ENCODE assay signal across 30 cellular contexts in the genomic region with DNA sequence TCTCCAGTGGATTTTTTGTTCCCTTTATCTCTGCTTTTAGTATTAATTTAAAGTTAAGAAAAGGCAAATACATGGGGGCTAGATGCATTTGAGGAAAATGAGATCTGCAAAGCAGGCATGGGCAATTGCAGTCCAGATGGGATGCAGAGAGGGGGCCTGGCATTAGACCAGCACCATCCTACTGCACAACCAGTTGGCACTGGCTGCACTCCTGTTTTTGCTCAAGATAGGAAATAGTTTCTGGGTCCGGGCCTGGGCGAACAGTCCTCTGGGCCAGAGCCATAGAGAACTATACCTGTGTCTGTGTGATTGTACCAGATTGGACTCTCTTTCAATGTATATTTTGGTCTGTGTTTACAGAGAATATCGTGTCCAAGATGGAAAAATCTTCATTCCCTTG.
"Had no signal": no experiment of that assay in that cellular context is flagged by ENCODE, and none has a peak within 500 bp of the region (broad histone marks: within the 10 kb centered on the region; RNA-seq: fewer than 3 reads in every experiment).

No MANE protein-coding gene starts in this region.

- H3K4me3 ChIP-seq: adrenal gland, body of pancreas, esophagus muscularis mucosa, gastrocnemius medialis, heart left ventricle had no signal

- H3K4me1 ChIP-seq: adrenal gland, body of pancreas, esophagus muscularis mucosa, foreskin keratinocyte, gastrocnemius medialis, heart left ventricle had no signal

- H3K9me3 ChIP-seq: adrenal gland, body of pancreas, esophagus muscularis mucosa, gastrocnemius medialis, heart left ventricle had no signal

- H3K36me3 ChIP-seq: adrenal gland, gastrocnemius medialis had no signal

- H3K27me3 ChIP-seq: adrenal gland, body of pancreas, esophagus muscularis mucosa, foreskin keratinocyte, gastrocnemius medialis, heart left ventricle had no signal

- DNase-seq: activated B cell treated with CpG ODN at 0.5 μM for 24 hours; activated CD4-positive, alpha-beta T cell treated with anti-CD3 and anti-CD28 coated beads for 48 hours; activated CD4-positive, alpha-beta T cell treated with anti-CD3 and anti-CD28 coated beads, Interleukin-2, amount 50 U/mL, for 1 hour; activated CD4-positive, alpha-beta T cell treated with anti-CD3 and anti-CD28 coated beads, Interleukin-2, amount 50 U/mL, for 48 hours; activated CD8-positive, alpha-beta memory T cell treated with anti-CD3 and anti-CD28 coated beads for 24 hours; activated CD8-positive, alpha-beta T cell treated with anti-CD3 and anti-CD28 coated beads for 36 hours; activated effector memory CD4-positive, alpha-beta T cell treated with Interleukin-2 at 50 U/mL for 16 hours; activated gamma-delta T cell treated with Interleukin-2 at 50 U/mL for 16 hours; activated naive CD4-positive, alpha-beta T cell treated with Interleukin-2 at 50 U/mL for 16 hours; activated naive CD8-positive, alpha-beta T cell treated with anti-CD3 and anti-CD28 coated beads for 36 hours; activated naive CD8-positive, alpha-beta T cell treated with anti-CD3 and anti-CD28 coated beads, Interleukin-2, amount 50 U/mL, for 24 hours; activated T-cell treated with anti-CD3 and anti-CD28 coated beads, Interleukin-2, amount 50 U/mL, for 4 hours; adrenal gland; amygdala; aorta; body of pancreas; cortex of kidney; dermis blood vessel endothelial cell; effector CD4-positive, alpha-beta T cell; effector memory CD8-positive, alpha-beta T cell; erythroblast; foreskin keratinocyte; gastrocnemius medialis; glutamatergic neuron; heart left ventricle; T-helper 1 cell; T-helper 17 cell; T1000; WERI-Rb-1 had no signal

- H3K27ac ChIP-seq: adrenal gland, body of pancreas, esophagus muscularis mucosa, foreskin keratinocyte, gastrocnemius medialis, heart left ventricle, WERI-Rb-1 had no signal
